17 cellular contexts compared by ENCODE assay signal in genomic region chr6:106800379-106800778, GRCh38.
DNase-seq lines count a peak whose midpoint lies in the region; ATAC-seq, FAIRE-seq and TF ChIP-seq lines count a peak whose summit lies in the region.
"Had no signal": no experiment of that assay in that cellular context is flagged by ENCODE, and none has a peak within 500 bp of the region (broad histone marks: within the 10 kb centered on the region; RNA-seq: fewer than 3 reads in every experiment).

No MANE protein-coding gene starts in this region.

- H3K36me3 Mint-ChIP-seq in progenitor cell of endocrine pancreas (ENCODE audit: insufficient read depth) = no peaks in the 10 kb centered on the region
- no peaks in the 10 kb centered on the region for H3K36me3 Mint-ChIP-seq in endothelial cell (ENCODE audit: low read depth, unreplicated experiment)
- H3K36me3 Mint-ChIP-seq: CD8-positive, alpha-beta T cell; IgD-negative memory B cell had no signal

- H3K4me1 ChIP-seq in K562 (replicated peaks in 1 of 2; ENCODE audit: control insufficient read depth in 2 of 2, insufficient read depth in 2 of 2, low read length in 2 of 2) (peaks cover 4 to 10% of the 10 kb centered on the region in 2 experiments; a peak in 4 of 5 replicates), foreskin keratinocyte (peaks cover 13% of the 10 kb centered on the region)

- FAIRE-seq in GM18507 (lab: Jason Lieb, UNC) = peak; percentile 51
- no peak for FAIRE-seq in K562 (lab: Jason Lieb, UNC)
- FAIRE-seq: GM12891, H54 had no signal

- in situ Hi-C loops in K562 (cut with MboI) = no loop called here

- intact Hi-C loops in K562 (cut with micrococcal nuclease) = no loop called here

- H3K27ac Mint-ChIP-seq in progenitor cell of endocrine pancreas (peak overlapping the region; percentile 96), endothelial cell (ENCODE audit: unreplicated experiment) (no peak overlapping the region)
- H3K27ac Mint-ChIP-seq: CD8-positive, alpha-beta T cell; IgD-negative memory B cell had no signal

- TF ChIP-seq CTCF in K562 (IDR thresholded peaks at IDR 0.05 in 2 of 3, conservative IDR thresholded peaks at IDR 0.05 in 1 of 3; ENCODE audit: insufficient read depth in 2 of 3, low read depth in 1 of 3, low read length in 3 of 3) = no peak
- no peak for TF ChIP-seq CTCF in foreskin keratinocyte (conservative IDR thresholded peaks at IDR 0.05)
- no peak for TF ChIP-seq CTCF in progenitor cell of endocrine pancreas (IDR thresholded peaks at IDR 0.05; ENCODE audit: unreplicated experiment)
- no peak for TF ChIP-seq CTCF in endothelial cell (IDR thresholded peaks at IDR 0.05; ENCODE audit: unreplicated experiment)

- H3K9me3 Mint-ChIP-seq in progenitor cell of endocrine pancreas (ENCODE audit: low read depth) (no peaks in the 10 kb centered on the region), endothelial cell (ENCODE audit: unreplicated experiment) (peaks cover 5% of the 10 kb centered on the region)
- H3K9me3 Mint-ChIP-seq: CD8-positive, alpha-beta T cell; IgD-negative memory B cell had no signal

- TF ChIP-seq EP300 in K562 (IDR thresholded peaks at IDR 0.05; ENCODE audit: low read length) = no peak

- H3K27me3 Mint-ChIP-seq in progenitor cell of endocrine pancreas = no peaks in the 10 kb centered on the region
- peaks cover 14% of the 10 kb centered on the region for H3K27me3 Mint-ChIP-seq in endothelial cell (ENCODE audit: unreplicated experiment)

- ATAC-seq in K562 = no peak
- peak; percentile 66 for ATAC-seq in foreskin keratinocyte
- ATAC-seq in HG03196 (IDR thresholded peaks at IDR 0.05; ENCODE audit: unreplicated experiment) = no peak
- ATAC-seq: CD8-positive, alpha-beta T cell had no signal

- 14% methylated on average over 5 of the region's 5 CpGs for whole genome bisulfite sequencing in K562 (ENCODE audit: insufficient coverage, low coverage, missing lambda C conversion rate)

- no peaks in the 10 kb centered on the region for H3K79me2 ChIP-seq in K562 (ENCODE audit: control insufficient read depth, insufficient read depth, low read length)

- no peak for TF ChIP-seq POLR2A in K562 (conservative IDR thresholded peaks at IDR 0.05)

- DNase-seq in GM18507 (ENCODE audit: extremely low spot score, insufficient read length, low read depth) (no peak), K562 (ENCODE audit: extremely low read depth in 1 of 4, low spot score in 3 of 4) (no peak), foreskin keratinocyte (peak; percentile 41 to 79), progenitor cell of endocrine pancreas (ENCODE audit: low spot score, unreplicated experiment) (no peak), endothelial cell (ENCODE audit: low spot score) (no peak), epidermal melanocyte (ENCODE audit: insufficient read length, low spot score) (no peak)
- DNase-seq: CD8-positive, alpha-beta T cell; GDM1; NCI-H1105 treated with DMSO at 0.1 percent for 48 hours; NCI-H1694 treated with DMSO at 0.1 percent for 48 hours; NCI-H526 treated with DMSO at 0.1 percent for 48 hours; NK-92 treated with Interleukin-12 subunit alpha and Interleukin-12 subunit beta, amount 100 ng/mL, for 24 hours had no signal

- CTCF ChIA-PET in K562 (lab: Yijun Ruan, JAX; ENCODE audit: low intra/inter-chr PET ratio) = no interaction called here

- no peak overlapping the region for H3K4me3 ChIP-seq in K562

- H3K36me3 ChIP-seq in K562 (ENCODE audit: control insufficient read depth, insufficient read depth, low read length) = no peaks in the 10 kb centered on the region

- H2AFZ ChIP-seq in K562 (ENCODE audit: low read depth, low read length) = no peak overlapping the region

- H3K27me3 ChIP-seq in K562 (ENCODE audit: control insufficient read depth in 2 of 2, insufficient read depth in 2 of 2, low read length in 2 of 2) (no peaks in the 10 kb centered on the region), foreskin keratinocyte (no peaks in the 10 kb centered on the region)

- H4K20me1 ChIP-seq in K562 (replicated peaks; ENCODE audit: control insufficient read depth, insufficient read depth, low read length) = no peaks in the 10 kb centered on the region

- H3K4me3 Mint-ChIP-seq in progenitor cell of endocrine pancreas (ENCODE audit: low read depth) (peak overlapping the region; percentile 25), endothelial cell (ENCODE audit: unreplicated experiment) (no peak overlapping the region)
- H3K4me3 Mint-ChIP-seq: CD8-positive, alpha-beta T cell; IgD-negative memory B cell had no signal

- POLR2A ChIA-PET in K562 (lab: Yijun Ruan, JAX) = no interaction called here

- TF ChIP-seq RAD21 in K562 (CRISPR knock-in tag; conservative IDR thresholded peaks at IDR 0.05 in 1 of 2, IDR thresholded peaks at IDR 0.05 in 1 of 2) = no peak

- H3K9ac ChIP-seq in K562 (ENCODE audit: insufficient read depth in 1 of 2, low read depth in 2 of 2, low read length in 2 of 2) = peak overlapping the region in 1 of 2 experiments; percentile 38; a peak in 1 of 4 replicates

- H3K4me1 Mint-ChIP-seq in progenitor cell of endocrine pancreas (ENCODE audit: low read depth) = peaks cover 72% of the 10 kb centered on the region
- peaks cover 34% of the 10 kb centered on the region for H3K4me1 Mint-ChIP-seq in endothelial cell (ENCODE audit: unreplicated experiment)

- no peaks in the 10 kb centered on the region for H3K9me1 ChIP-seq in K562 (ENCODE audit: control insufficient read depth, insufficient read depth, low read length)

- BruUV-seq in K562 (replicated peaks; lab: Mats Ljungman, UMichigan) = no TSS peak

- no peak overlapping the region for H3K4me2 ChIP-seq in K562 (ENCODE audit: insufficient read depth, low read length)

- H3K27ac ChIP-seq in K562 (ENCODE audit: extremely low read depth, low read depth, low read length) (no peak overlapping the region), foreskin keratinocyte (no peak overlapping the region)
- H3K27ac ChIP-seq: RWPE1 had no signal

- H3K9me3 ChIP-seq in K562 (replicated peaks; ENCODE audit: control insufficient read depth, insufficient read depth, low read depth, low read length) = no peaks in the 10 kb centered on the region

TF ChIP-seq in K562, 482 proteins besides CTCF, POLR2A, EP300 and RAD21:
- TF ChIP-seq GATA2 (CRISPR knock-in tag; IDR thresholded peaks at IDR 0.05) (0 out of 2 replicates have a peak, but pooled peaks have one; percentile 23), BRCA1 (IDR thresholded peaks at IDR 0.05) (no peak), BRCA1 (CRISPR knock-in tag; IDR thresholded peaks at IDR 0.05) (no peak)
- TF ChIP-seq, protein P1, sequence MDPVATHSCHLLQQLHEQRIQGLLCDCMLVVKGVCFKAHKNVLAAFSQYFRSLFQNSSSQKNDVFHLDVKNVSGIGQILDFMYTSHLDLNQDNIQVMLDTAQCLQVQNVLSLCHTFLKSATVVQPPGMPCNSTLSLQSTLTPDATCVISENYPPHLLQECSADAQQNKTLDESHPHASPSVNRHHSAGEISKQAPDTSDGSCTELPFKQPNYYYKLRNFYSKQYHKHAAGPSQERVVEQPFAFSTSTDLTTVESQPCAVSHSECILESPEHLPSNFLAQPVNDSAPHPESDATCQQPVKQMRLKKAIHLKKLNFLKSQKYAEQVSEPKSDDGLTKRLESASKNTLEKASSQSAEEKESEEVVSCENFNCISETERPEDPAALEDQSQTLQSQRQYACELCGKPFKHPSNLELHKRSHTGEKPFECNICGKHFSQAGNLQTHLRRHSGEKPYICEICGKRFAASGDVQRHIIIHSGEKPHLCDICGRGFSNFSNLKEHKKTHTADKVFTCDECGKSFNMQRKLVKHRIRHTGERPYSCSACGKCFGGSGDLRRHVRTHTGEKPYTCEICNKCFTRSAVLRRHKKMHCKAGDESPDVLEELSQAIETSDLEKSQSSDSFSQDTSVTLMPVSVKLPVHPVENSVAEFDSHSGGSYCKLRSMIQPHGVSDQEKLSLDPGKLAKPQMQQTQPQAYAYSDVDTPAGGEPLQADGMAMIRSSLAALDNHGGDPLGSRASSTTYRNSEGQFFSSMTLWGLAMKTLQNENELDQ (CRISPR knock-in tag; IDR thresholded peaks at IDR 0.05; ENCODE audit: borderline replicate concordance) = no peak

Comparison
In these comparisons a context has a peak if more than half of its experiments do, and no peak if none do; other contexts are left out.
1. DNase-seq: peak in foreskin keratinocyte (2 of 2); none in GM18507 (single experiment), K562 (0 of 4), progenitor cell of endocrine pancreas (single experiment), endothelial cell (single experiment) and epidermal melanocyte (single experiment).